ENCODE assay signal across 16 cellular contexts in genomic region chr9:106622148-106622547, GRCh38.
DNase-seq lines count a peak whose midpoint lies in the region; TF ChIP-seq lines count a peak whose summit lies in the region.
"Had no signal": no experiment of that assay in that cellular context is flagged by ENCODE, and none has a peak within 500 bp of the region (broad histone marks: within the 10 kb centered on the region; RNA-seq: fewer than 3 reads in every experiment).

No MANE protein-coding gene starts in this region.

- H3K9me3 Mint-ChIP-seq in neural progenitor cell, result no peaks in the 10 kb centered on the region
- H3K9me3 Mint-ChIP-seq in activated CD4-positive, alpha-beta T cell treated with anti-CD3 and anti-CD28 coated beads, Interleukin-2, amount 10 ng/mL, durations not matched to agents 7 days and 5 days, result no peaks in the 10 kb centered on the region

- H3K36me3 Mint-ChIP-seq in neural progenitor cell, result no peaks in the 10 kb centered on the region
- no peaks in the 10 kb centered on the region for H3K36me3 Mint-ChIP-seq in activated CD4-positive, alpha-beta T cell treated with anti-CD3 and anti-CD28 coated beads, Interleukin-2, amount 10 ng/mL, durations not matched to agents 7 days and 5 days (ENCODE audit: low read depth)

- no peak overlapping the region for H2AFZ ChIP-seq in neural progenitor cell (replicated peaks)

- peaks cover 34% of the 10 kb centered on the region for H3K4me1 Mint-ChIP-seq in neural progenitor cell
- H3K4me1 Mint-ChIP-seq in activated CD4-positive, alpha-beta T cell treated with anti-CD3 and anti-CD28 coated beads, Interleukin-2, amount 10 ng/mL, durations not matched to agents 7 days and 5 days, result no peaks in the 10 kb centered on the region
- H3K4me1 Mint-ChIP-seq: activated T-helper 17 cell treated with anti-CD3 and anti-CD28 coated beads, Interleukin-2, amount 50 U/mL, for 72 hours had no signal

- POLR2A ChIA-PET in activated CD4-positive, alpha-beta T cell treated with anti-CD3 and anti-CD28 coated beads, Interleukin-2, amount 10 ng/mL, durations not matched to agents 7 days and 5 days (lab: Charles Lee), result no interaction called here

- H3K9ac ChIP-seq in neural progenitor cell (no peak overlapping the region), colonic mucosa (ENCODE audit: low read depth in 2 of 2, low read length in 2 of 2) (no peak overlapping the region)

- H3K27ac ChIP-seq in neural progenitor cell, result no peak overlapping the region
- H3K27ac ChIP-seq in colonic mucosa, result no peak overlapping the region
- H3K27ac ChIP-seq: VCaP had no signal

- H4K20me1 ChIP-seq in neural progenitor cell (ENCODE audit: low read depth), result no peaks in the 10 kb centered on the region

- intact Hi-C loops in colonic mucosa (cut with DNase I), result no loop called here

- H3K4me1 ChIP-seq in neural progenitor cell (peaks cover 43% of the 10 kb centered on the region), colonic mucosa (no peaks in the 10 kb centered on the region)

- no peaks in the 10 kb centered on the region for H3K36me3 ChIP-seq in neural progenitor cell
- H3K36me3 ChIP-seq in colonic mucosa, result no peaks in the 10 kb centered on the region
- H3K36me3 ChIP-seq: MG63 had no signal

- H3K4me2 ChIP-seq in neural progenitor cell, result peak overlapping the region; percentile 73

- H3K4me3 ChIP-seq in astrocyte of the cerebellum (ENCODE audit: low read depth, low read length) (no peak overlapping the region), neural progenitor cell (no peak overlapping the region), colonic mucosa (no peak overlapping the region)
- H3K4me3 ChIP-seq: MG63 had no signal

- in situ Hi-C loops in astrocyte of the cerebellum (cut with HindIII; ENCODE audit: low sequenced_read_pairs), result no loop called here

- DNase-seq in NCI-H1092 (lab: John Stamatoyannopoulos, UW), result peak; percentile 98
- DNase-seq in NCI-H2171 treated with DMSO at 0.1 percent for 48 hours (lab: John Stamatoyannopoulos, UW), result peak; percentile 79
- peak; percentile 4 for DNase-seq in astrocyte of the cerebellum (ENCODE audit: low read depth)
- peak; percentile 32 for DNase-seq in neural progenitor cell (ENCODE audit: low spot score)
- no peak for DNase-seq in colonic mucosa
- DNase-seq in glomerular visceral epithelial cell (ENCODE audit: extremely low spot score), result no peak
- DNase-seq in cerebellar nuclear complex (lab: John Stamatoyannopoulos, UW), result no peak
- no peak for DNase-seq in activated CD4-positive, alpha-beta T cell treated with anti-CD3 and anti-CD28 coated beads, Interleukin-2, amount 10 ng/mL, durations not matched to agents 7 days and 5 days
- DNase-seq: activated CD8-positive, alpha-beta memory T cell treated with anti-CD3 and anti-CD28 coated beads for 24 hours; AML-193; DMS79 treated with DMSO at 0.1 percent for 48 hours; mesendoderm; MG63; stimulated activated naive CD8-positive, alpha-beta T cell treated with anti-CD3 and anti-CD28 coated beads, Interleukin-15, Interleukin-2, amounts not matched to agents 100 U/mL and 50 U/mL, for 24 hours had no signal

- CTCF ChIA-PET in activated CD4-positive, alpha-beta T cell treated with anti-CD3 and anti-CD28 coated beads, Interleukin-2, amount 10 ng/mL, durations not matched to agents 7 days and 5 days (lab: Charles Lee), result no interaction called here

- peaks cover 25% of the 10 kb centered on the region for H3F3A ChIP-seq in neural progenitor cell (ENCODE audit: low read depth)

- TF ChIP-seq CTCF in astrocyte of the cerebellum (IDR thresholded peaks at IDR 0.05; ENCODE audit: low read depth, low read length, missing control alignments) (no peak), neural progenitor cell (IDR thresholded peaks at IDR 0.05) (no peak), colonic mucosa (IDR thresholded peaks at IDR 0.05) (no peak)

- H3K4me3 Mint-ChIP-seq in neural progenitor cell, result peak overlapping the region; percentile 5
- H3K4me3 Mint-ChIP-seq in activated CD4-positive, alpha-beta T cell treated with anti-CD3 and anti-CD28 coated beads, Interleukin-2, amount 10 ng/mL, durations not matched to agents 7 days and 5 days, result no peak overlapping the region
- H3K4me3 Mint-ChIP-seq: activated T-helper 17 cell treated with anti-CD3 and anti-CD28 coated beads, Interleukin-2, amount 50 U/mL, for 72 hours had no signal

- H3K9me3 ChIP-seq in neural progenitor cell (ENCODE audit: low read depth), result no peaks in the 10 kb centered on the region
- no peaks in the 10 kb centered on the region for H3K9me3 ChIP-seq in colonic mucosa
- H3K9me3 ChIP-seq: MG63 had no signal

- H3K27ac Mint-ChIP-seq in neural progenitor cell, result peak overlapping the region; percentile 64
- no peak overlapping the region for H3K27ac Mint-ChIP-seq in activated CD4-positive, alpha-beta T cell treated with anti-CD3 and anti-CD28 coated beads, Interleukin-2, amount 10 ng/mL, durations not matched to agents 7 days and 5 days
- H3K27ac Mint-ChIP-seq: activated T-helper 17 cell treated with anti-CD3 and anti-CD28 coated beads, Interleukin-2, amount 50 U/mL, for 72 hours had no signal

- H3K27me3 ChIP-seq in neural progenitor cell (no peaks in the 10 kb centered on the region), colonic mucosa (no peaks in the 10 kb centered on the region)
- H3K27me3 ChIP-seq: MG63 had no signal

- no peaks in the 10 kb centered on the region for H3K79me2 ChIP-seq in neural progenitor cell (ENCODE audit: low read depth)

- H3K27me3 Mint-ChIP-seq in neural progenitor cell (ENCODE audit: insufficient read depth, low read depth), result no peaks in the 10 kb centered on the region
- H3K27me3 Mint-ChIP-seq in activated CD4-positive, alpha-beta T cell treated with anti-CD3 and anti-CD28 coated beads, Interleukin-2, amount 10 ng/mL, durations not matched to agents 7 days and 5 days, result no peaks in the 10 kb centered on the region
- H3K27me3 Mint-ChIP-seq: activated T-helper 17 cell treated with anti-CD3 and anti-CD28 coated beads, Interleukin-2, amount 50 U/mL, for 72 hours had no signal

Comparison
In these comparisons a context has a peak if more than half of its experiments do, and no peak if none do; other contexts are left out.
1. DNase-seq: peak in NCI-H1092 (single experiment), NCI-H2171 treated with DMSO at 0.1 percent for 48 hours (single experiment), astrocyte of the cerebellum (single experiment) and neural progenitor cell (single experiment); none in colonic mucosa (single experiment), glomerular visceral epithelial cell (single experiment), cerebellar nuclear complex (0 of 2) and activated CD4-positive, alpha-beta T cell treated with anti-CD3 and anti-CD28 coated beads, Interleukin-2, amount 10 ng/mL, durations not matched to agents 7 days and 5 days (single experiment).